ENCODE assay signal across 15 cellular contexts in the genomic region with DNA sequence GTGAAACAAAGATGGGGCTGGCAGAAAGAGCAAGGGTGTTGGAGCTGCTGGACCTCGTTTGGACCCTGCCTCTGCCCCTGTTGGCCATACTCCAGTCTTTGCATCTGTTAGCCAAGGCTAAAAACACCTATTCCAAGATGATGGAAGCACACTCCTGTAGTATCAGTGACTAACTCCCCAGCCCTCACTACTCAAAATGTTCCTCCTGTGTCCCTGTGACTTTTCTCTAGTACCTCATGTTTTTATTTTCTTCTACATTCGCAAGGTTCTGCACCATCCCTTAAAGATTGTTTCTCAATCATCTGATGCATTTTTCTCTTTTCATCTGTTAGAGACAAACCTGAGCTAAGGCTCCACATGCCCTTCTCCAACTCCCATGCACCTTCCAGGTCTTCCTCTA.
"Had no signal": no experiment of that assay in that cellular context is flagged by ENCODE, and none has a peak within 500 bp of the region (broad histone marks: within the 10 kb centered on the region; RNA-seq: fewer than 3 reads in every experiment).

No MANE protein-coding gene starts in this region.

- DNase-seq: cerebellar nuclear complex; effector memory CD8-positive, alpha-beta T cell; gastrocnemius medialis; heart right ventricle; hypothalamus; mammary epithelial cell; mucosa of descending colon; naive thymus-derived CD8-positive, alpha-beta T cell; sigmoid colon; small intestine; stimulated activated CD4-positive, alpha-beta T cell treated with anti-CD3 and anti-CD28 coated beads, Interleukin-2, amount 100 ng/mL, for 48 hours; stimulated activated naive CD4-positive, alpha-beta T cell treated with Interleukin-2 at 50 U/mL for 16 hours; thyroid gland had no signal

- H3K9me3 ChIP-seq: gastrocnemius medialis, heart right ventricle, mucosa of descending colon, neutrophil, sigmoid colon, thyroid gland had no signal

- ATAC-seq: effector memory CD8-positive, alpha-beta T cell; gastrocnemius medialis; heart right ventricle; left lobe of liver; mucosa of descending colon; naive thymus-derived CD8-positive, alpha-beta T cell had no signal

- H3K4me1 ChIP-seq: gastrocnemius medialis, thyroid gland had no signal

- H3K27me3 ChIP-seq: sigmoid colon, thyroid gland had no signal

- H3K36me3 ChIP-seq: gastrocnemius medialis, neutrophil had no signal

- H3K27ac ChIP-seq: gastrocnemius medialis, heart right ventricle, neutrophil, sigmoid colon, thyroid gland had no signal

- H3K4me3 ChIP-seq: gastrocnemius medialis, heart right ventricle, mucosa of descending colon, sigmoid colon, thyroid gland had no signal
